1 cellular context compared by ENCODE assay signal in genomic region chr5:156834916-156835315, GRCh38.
TF ChIP-seq lines count a peak whose summit lies in the region.

No MANE protein-coding gene starts in this region.

TF ChIP-seq in H1, 55 proteins besides CTCF, POLR2A, EP300 and RAD21:
- TF ChIP-seq ATF2 (IDR thresholded peaks at IDR 0.05; ENCODE audit: low read length) (no peak), EGR1 (IDR thresholded peaks at IDR 0.05; ENCODE audit: borderline replicate concordance, low read depth, low read length) (no peak), PHF8 (conservative IDR thresholded peaks at IDR 0.05; ENCODE audit: low read depth, low read length) (no peak), POLR2AphosphoS5 (IDR thresholded peaks at IDR 0.05; ENCODE audit: low read depth, low read length) (no peak), BACH1 (IDR thresholded peaks at IDR 0.05; ENCODE audit: low read length) (no peak), HDAC2 (IDR thresholded peaks at IDR 0.05; ENCODE audit: borderline replicate concordance in 1 of 2, low read depth in 2 of 2, low read length in 2 of 2) (no peak), KDM5A (IDR thresholded peaks at IDR 0.05; ENCODE audit: low read length) (no peak), CHD1 (IDR thresholded peaks at IDR 0.05; ENCODE audit: low read depth, low read length) (no peak), BCL11A (IDR thresholded peaks at IDR 0.05; ENCODE audit: low read depth in 2 of 2, low read length in 2 of 2) (no peak), SIX5 (IDR thresholded peaks at IDR 0.05; ENCODE audit: low read depth, low read length) (no peak), TEAD4 (IDR thresholded peaks at IDR 0.05; ENCODE audit: low read depth, low read length) (no peak), YY1 (IDR thresholded peaks at IDR 0.05; ENCODE audit: low read depth, low read length) (no peak), EZH2 (IDR thresholded peaks at IDR 0.05; ENCODE audit: low read depth, low read length, severe bottlenecking) (no peak), ZNF274 (IDR thresholded peaks at IDR 0.05; ENCODE audit: borderline replicate concordance, extremely low read depth, low read length) (no peak), SIN3A (conservative IDR thresholded peaks at IDR 0.05 in 1 of 2, IDR thresholded peaks at IDR 0.05 in 1 of 2; ENCODE audit: low read depth in 1 of 2, low read length in 2 of 2) (no peak)
- TF ChIP-seq, protein P1, sequence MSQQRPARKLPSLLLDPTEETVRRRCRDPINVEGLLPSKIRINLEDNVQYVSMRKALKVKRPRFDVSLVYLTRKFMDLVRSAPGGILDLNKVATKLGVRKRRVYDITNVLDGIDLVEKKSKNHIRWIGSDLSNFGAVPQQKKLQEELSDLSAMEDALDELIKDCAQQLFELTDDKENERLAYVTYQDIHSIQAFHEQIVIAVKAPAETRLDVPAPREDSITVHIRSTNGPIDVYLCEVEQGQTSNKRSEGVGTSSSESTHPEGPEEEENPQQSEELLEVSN (IDR thresholded peaks at IDR 0.05), result no peak
